Comparison of ENCODE assay signal across 24 cellular contexts in genomic region chr3:30346927-30347320, GRCh38.
DNase-seq lines count a peak whose midpoint lies in the region; ATAC-seq, FAIRE-seq and TF ChIP-seq lines count a peak whose summit lies in the region.
"Had no signal": no experiment of that assay in that cellular context is flagged by ENCODE, and none has a peak within 500 bp of the region (broad histone marks: within the 10 kb centered on the region; RNA-seq: fewer than 3 reads in every experiment).

No MANE protein-coding gene starts in this region.

- H3K9me3 Mint-ChIP-seq in activated CD4-positive, alpha-beta T cell treated with anti-CD3 and anti-CD28 coated beads for 36 hours (ENCODE audit: low read depth): no peaks in the 10 kb centered on the region
- no peaks in the 10 kb centered on the region for H3K9me3 Mint-ChIP-seq in activated CD4-positive, alpha-beta T cell treated with anti-CD3 and anti-CD28 coated beads, Interleukin-2, amount 10 ng/mL, durations not matched to agents 24 days and 14 days
- H3K9me3 Mint-ChIP-seq in astrocyte (ENCODE audit: unreplicated experiment): no peaks in the 10 kb centered on the region
- H3K9me3 Mint-ChIP-seq: activated CD8-positive, alpha-beta T cell treated with anti-CD3 and anti-CD28 coated beads for 36 hours; memory B cell; stimulated activated memory B cell treated with anti-CD40 and anti-IgM and Interleukin-4, amounts not matched to agents 10 μg/mL and 1 μg/mL and 100 μg/mL, for 72 hours had no signal

- no TSS peak for BruUV-seq in IMR-90 (replicated peaks; lab: Mats Ljungman, UMichigan)

- H3K4me3 ChIP-seq in IMR-90 (ENCODE audit: insufficient read depth, low read depth, low read length): no peak overlapping the region
- H3K4me3 ChIP-seq in astrocyte (ENCODE audit: insufficient read depth, low read depth, low read length): no peak overlapping the region
- H3K4me3 ChIP-seq in neuronal stem cell (ENCODE audit: low read length in 2 of 2): no peak overlapping the region
- H3K4me3 ChIP-seq: ascending aorta, dorsolateral prefrontal cortex, heart left ventricle, testis had no signal

- no peak overlapping the region for H2AK9ac ChIP-seq in IMR-90 (replicated peaks; ENCODE audit: low read depth, low read length, poor library complexity)

- DNase-seq in activated CD4-positive, alpha-beta T cell treated with anti-CD3 and anti-CD28 coated beads for 36 hours: no peak
- no peak for DNase-seq in activated CD4-positive, alpha-beta T cell treated with anti-CD3 and anti-CD28 coated beads, Interleukin-2, amount 10 ng/mL, durations not matched to agents 24 days and 14 days
- DNase-seq in IMR-90 (no peak), astrocyte (ENCODE audit: low read depth) (no peak), neuronal stem cell (ENCODE audit: low spot score) (no peak), NCI-H526 treated with DMSO at 0.1 percent for 48 hours (lab: John Stamatoyannopoulos, UW) (no peak)
- DNase-seq: activated CD4-positive, CD25-positive, alpha-beta regulatory T cell; activated naive CD4-positive, alpha-beta T cell; COR-L47; DMS79 treated with DMSO at 0.1 percent for 48 hours; dorsolateral prefrontal cortex; NCI-H2029; NCI-H2227 treated with DMSO at 0.1 percent for 48 hours; NCI-H748 treated with DMSO at 0.1 percent for 48 hours; testis had no signal

- H2BK20ac ChIP-seq in IMR-90 (ENCODE audit: low read depth, low read length): peak overlapping the region; percentile 84

- peaks cover 10% of the 10 kb centered on the region for H3K4me1 ChIP-seq in IMR-90 (ENCODE audit: control insufficient read depth, insufficient read depth, low read length)
- H3K4me1 ChIP-seq in astrocyte (ENCODE audit: insufficient read depth, low read length): peaks cover 44% of the 10 kb centered on the region
- H3K4me1 ChIP-seq in neuronal stem cell (ENCODE audit: control insufficient read depth in 2 of 2, insufficient read depth in 1 of 2, low read depth in 1 of 2, low read length in 2 of 2): peaks cover 0 to 6% of the 10 kb centered on the region in 2 donors
- H3K4me1 ChIP-seq: testis had no signal

- H2AK5ac ChIP-seq in IMR-90 (ENCODE audit: low read depth, low read length) (0 out of 2 replicates have a peak overlapping the region, but pooled peaks have one; percentile 12), neuronal stem cell (ENCODE audit: low read depth, low read length) (no peak overlapping the region)

- in situ Hi-C loops in IMR-90 (cut with MboI; ENCODE audit: low sequenced_read_pairs): no loop called here

- ATAC-seq in activated CD4-positive, alpha-beta T cell treated with anti-CD3 and anti-CD28 coated beads for 36 hours: no peak
- no peak for ATAC-seq in IMR-90 (ENCODE audit: low read depth)
- no peak for ATAC-seq in GM18517 (IDR thresholded peaks at IDR 0.05; ENCODE audit: unreplicated experiment)
- no peak for ATAC-seq in HG02970 (IDR thresholded peaks at IDR 0.05; ENCODE audit: low FRiP score, unreplicated experiment)
- ATAC-seq: heart left ventricle, Right ventricle myocardium inferior had no signal

- H3K56ac ChIP-seq in IMR-90 (ENCODE audit: extremely low read depth, insufficient read depth, low read length): peak overlapping the region; percentile 32; the same call in 1 of the 2 replicates

- H3K4me2 ChIP-seq in IMR-90 (ENCODE audit: low read depth, low read length) (no peak overlapping the region), astrocyte (ENCODE audit: low read length) (peak overlapping the region; percentile 59), neuronal stem cell (ENCODE audit: insufficient read depth, low read length, poor library complexity, severe bottlenecking) (no peak overlapping the region)

- peak overlapping the region; percentile 90 for H2BK5ac ChIP-seq in IMR-90 (ENCODE audit: low read depth, low read length, poor library complexity, severe bottlenecking)
- H2BK5ac ChIP-seq in neuronal stem cell (ENCODE audit: low read length): no peak overlapping the region

- H4K5ac ChIP-seq in IMR-90 (ENCODE audit: low read depth, low read length): peak overlapping the region; percentile 54; the same call in 1 of the 2 replicates

- H3K9ac ChIP-seq in IMR-90 (ENCODE audit: low read depth, low read length): no peak overlapping the region
- peak overlapping the region; percentile 40 for H3K9ac ChIP-seq in astrocyte (ENCODE audit: low read length)
- no peak overlapping the region for H3K9ac ChIP-seq in neuronal stem cell (ENCODE audit: low read depth, low read length, poor library complexity)

- H3K9me1 ChIP-seq in IMR-90 (ENCODE audit: insufficient read depth, low read length): peaks cover 8% of the 10 kb centered on the region; the same call in 1 of the 2 replicates

- TF ChIP-seq RAD21 in IMR-90 (IDR thresholded peaks at IDR 0.05; ENCODE audit: low read length): no peak

- peak overlapping the region; percentile 62 to 68 for H4K8ac ChIP-seq in IMR-90 (ENCODE audit: low read depth in 2 of 2, low read length in 2 of 2)
- H4K8ac ChIP-seq in neuronal stem cell (ENCODE audit: low read depth, low read length): no peak overlapping the region

- H2AFZ ChIP-seq in IMR-90 (replicated peaks; ENCODE audit: low read length, poor library complexity): no peak overlapping the region
- H2AFZ ChIP-seq in astrocyte (ENCODE audit: low read depth, low read length): no peak overlapping the region
- H2AFZ ChIP-seq in neuronal stem cell (ENCODE audit: low read length): peak overlapping the region; percentile 38

- POLR2A ChIA-PET in activated CD4-positive, alpha-beta T cell treated with anti-CD3 and anti-CD28 coated beads for 36 hours (lab: Charles Lee): interaction anchor here (1.1 kb wide), 1 partner anchor 311 kb away, joined by 5 read pairs; no protein-coding TSS in a partner anchor
- POLR2A ChIA-PET in IMR-90 (lab: Charles Lee; ENCODE audit: unreplicated experiment): no interaction called here

- no peak overlapping the region for H2BK12ac ChIP-seq in neuronal stem cell (ENCODE audit: low read length)

- H3K4me1 Mint-ChIP-seq in activated CD4-positive, alpha-beta T cell treated with anti-CD3 and anti-CD28 coated beads for 36 hours: peaks cover 85% of the 10 kb centered on the region
- peaks cover 61% of the 10 kb centered on the region for H3K4me1 Mint-ChIP-seq in activated CD4-positive, alpha-beta T cell treated with anti-CD3 and anti-CD28 coated beads, Interleukin-2, amount 10 ng/mL, durations not matched to agents 24 days and 14 days
- peaks cover 39% of the 10 kb centered on the region for H3K4me1 Mint-ChIP-seq in astrocyte (ENCODE audit: low read depth, unreplicated experiment)
- H3K4me1 Mint-ChIP-seq: memory B cell had no signal

- H3K23ac ChIP-seq in IMR-90 (ENCODE audit: low read depth, low read length) (no peak overlapping the region), neuronal stem cell (ENCODE audit: low read depth, low read length, poor library complexity) (no peak overlapping the region)

- H3K36me3 ChIP-seq in IMR-90 (ENCODE audit: control insufficient read depth, insufficient read depth, low read length) (no peaks in the 10 kb centered on the region), astrocyte (ENCODE audit: insufficient read depth, low read length) (no peaks in the 10 kb centered on the region), neuronal stem cell (replicated peaks in 1 of 2; ENCODE audit: control insufficient read depth in 2 of 2, insufficient read depth in 2 of 2, low read length in 2 of 2) (no peaks in the 10 kb centered on the region)
- H3K36me3 ChIP-seq: ascending aorta, heart left ventricle had no signal

- H2BK15ac ChIP-seq in IMR-90 (ENCODE audit: low read depth, low read length) (peak overlapping the region; percentile 63; the same call in 1 of the 3 replicates), neuronal stem cell (ENCODE audit: low read length) (no peak overlapping the region)

- dilution Hi-C loops in IMR-90 (cut with HindIII; ENCODE audit: low sequenced_read_pairs, unreplicated experiment): no loop called here

- peak overlapping the region; percentile 88 for H2BK120ac ChIP-seq in IMR-90 (ENCODE audit: low read depth, low read length)
- H2BK120ac ChIP-seq in neuronal stem cell (ENCODE audit: low read depth, low read length): no peak overlapping the region

- H4K20me1 ChIP-seq in IMR-90 (ENCODE audit: insufficient read depth, low read length) (no peaks in the 10 kb centered on the region), astrocyte (ENCODE audit: insufficient read depth, low read length) (no peaks in the 10 kb centered on the region)

- H3K9me3 ChIP-seq in IMR-90 (ENCODE audit: control insufficient read depth, insufficient read depth, low read length) (no peaks in the 10 kb centered on the region), astrocyte (ENCODE audit: insufficient read depth, low read depth, low read length) (no peaks in the 10 kb centered on the region), neuronal stem cell (replicated peaks in 1 of 2; ENCODE audit: control insufficient read depth in 2 of 2, insufficient read depth in 1 of 2, low read depth in 1 of 2, low read length in 2 of 2) (no peaks in the 10 kb centered on the region)
- H3K9me3 ChIP-seq: ascending aorta, heart left ventricle, testis had no signal

- peak overlapping the region; percentile 82 for H3K27ac Mint-ChIP-seq in activated CD4-positive, alpha-beta T cell treated with anti-CD3 and anti-CD28 coated beads for 36 hours
- H3K27ac Mint-ChIP-seq in activated CD4-positive, alpha-beta T cell treated with anti-CD3 and anti-CD28 coated beads, Interleukin-2, amount 10 ng/mL, durations not matched to agents 24 days and 14 days: no peak overlapping the region
- H3K27ac Mint-ChIP-seq in astrocyte (ENCODE audit: unreplicated experiment): peak overlapping the region; percentile 80
- H3K27ac Mint-ChIP-seq: memory B cell; stimulated activated memory B cell treated with anti-CD40 and anti-IgM and Interleukin-4, amounts not matched to agents 10 μg/mL and 1 μg/mL and 100 μg/mL, for 72 hours had no signal

- H4K91ac ChIP-seq in IMR-90 (ENCODE audit: insufficient read depth, low read depth, low read length) (peak overlapping the region; percentile 12; the same call in 1 of the 2 replicates), neuronal stem cell (ENCODE audit: low read depth, low read length, poor library complexity) (no peak overlapping the region)

- TF ChIP-seq POLR2A in IMR-90 (IDR thresholded peaks at IDR 0.05; ENCODE audit: low read depth, low read length): no peak

- intact Hi-C loops in activated CD4-positive, alpha-beta T cell treated with anti-CD3 and anti-CD28 coated beads for 36 hours (cut with DNase I, micrococcal nuclease): loop anchor here (1.0 to 10.0 kb wide), 12 partner anchors 14 to 906 kb away; partner anchors contain the start of gene TGFBR2 (in 2 of the 2)
- intact Hi-C loops in activated CD4-positive, alpha-beta T cell treated with anti-CD3 and anti-CD28 coated beads, Interleukin-2, amount 10 ng/mL, durations not matched to agents 24 days and 14 days (cut with micrococcal nuclease): loop anchor here (2.0 to 10.0 kb wide), 16 partner anchors 28 to 1505 kb away; partner anchors contain the start of gene TGFBR2
- intact Hi-C loops in IMR-90 (cut with micrococcal nuclease): no loop called here

- H3K36me3 Mint-ChIP-seq in activated CD4-positive, alpha-beta T cell treated with anti-CD3 and anti-CD28 coated beads for 36 hours (ENCODE audit: low read depth): no peaks in the 10 kb centered on the region
- peaks cover 1% of the 10 kb centered on the region for H3K36me3 Mint-ChIP-seq in activated CD4-positive, alpha-beta T cell treated with anti-CD3 and anti-CD28 coated beads, Interleukin-2, amount 10 ng/mL, durations not matched to agents 24 days and 14 days (ENCODE audit: low read depth)
- H3K36me3 Mint-ChIP-seq in astrocyte (ENCODE audit: low read depth, unreplicated experiment): no peaks in the 10 kb centered on the region
- H3K36me3 Mint-ChIP-seq: memory B cell; stimulated activated memory B cell treated with anti-CD40 and anti-IgM and Interleukin-4, amounts not matched to agents 10 μg/mL and 1 μg/mL and 100 μg/mL, for 72 hours had no signal

- H3K4me3 Mint-ChIP-seq in activated CD4-positive, alpha-beta T cell treated with anti-CD3 and anti-CD28 coated beads for 36 hours: no peak overlapping the region
- H3K4me3 Mint-ChIP-seq in activated CD4-positive, alpha-beta T cell treated with anti-CD3 and anti-CD28 coated beads, Interleukin-2, amount 10 ng/mL, durations not matched to agents 24 days and 14 days: no peak overlapping the region
- no peak overlapping the region for H3K4me3 Mint-ChIP-seq in astrocyte (ENCODE audit: unreplicated experiment)
- H3K4me3 Mint-ChIP-seq: memory B cell; stimulated activated memory B cell treated with anti-CD40 and anti-IgM and Interleukin-4, amounts not matched to agents 10 μg/mL and 1 μg/mL and 100 μg/mL, for 72 hours had no signal

- H3K27me3 Mint-ChIP-seq in activated CD4-positive, alpha-beta T cell treated with anti-CD3 and anti-CD28 coated beads for 36 hours: peaks cover 2% of the 10 kb centered on the region
- peaks cover 6% of the 10 kb centered on the region for H3K27me3 Mint-ChIP-seq in activated CD4-positive, alpha-beta T cell treated with anti-CD3 and anti-CD28 coated beads, Interleukin-2, amount 10 ng/mL, durations not matched to agents 24 days and 14 days
- no peaks in the 10 kb centered on the region for H3K27me3 Mint-ChIP-seq in astrocyte (ENCODE audit: low read depth, unreplicated experiment)
- H3K27me3 Mint-ChIP-seq: activated CD8-positive, alpha-beta T cell treated with anti-CD3 and anti-CD28 coated beads for 36 hours had no signal

- H3K79me1 ChIP-seq in IMR-90 (ENCODE audit: low read depth in 1 of 2, low read length in 2 of 2) (no peaks in the 10 kb centered on the region), neuronal stem cell (ENCODE audit: low read depth, low read length) (no peaks in the 10 kb centered on the region)

- TF ChIP-seq CTCF in IMR-90 (conservative IDR thresholded peaks at IDR 0.05; ENCODE audit: low read depth, low read length) (no peak), astrocyte (IDR thresholded peaks at IDR 0.05; ENCODE audit: insufficient read depth, low read depth, low read length) (no peak)

- CTCF ChIA-PET in activated CD4-positive, alpha-beta T cell treated with anti-CD3 and anti-CD28 coated beads for 36 hours (lab: Charles Lee): interaction anchor here (1.1 to 1.5 kb wide), 2 partner anchors 17 to 401 kb away, joined by 3 to 4 read pairs; no protein-coding TSS in a partner anchor
- CTCF ChIA-PET in IMR-90 (lab: Yijun Ruan, JAX): no interaction called here

- no peaks in the 10 kb centered on the region for H3K79me2 ChIP-seq in astrocyte (ENCODE audit: insufficient read depth, low read length)

- FAIRE-seq in astrocyte (lab: Jason Lieb, UNC): peak; percentile 79
- FAIRE-seq: urothelium cell line had no signal

- H3K27ac ChIP-seq in IMR-90 (ENCODE audit: insufficient read depth, low read length) (no peak overlapping the region; the same call in 1 of the 2 replicates), astrocyte (ENCODE audit: low read depth, low read length) (peak overlapping the region; percentile 83), neuronal stem cell (replicated peaks; ENCODE audit: low read length) (no peak overlapping the region)
- H3K27ac ChIP-seq: ascending aorta, dorsolateral prefrontal cortex, testis had no signal

- peak overlapping the region; percentile 59 for H3K4ac ChIP-seq in IMR-90 (ENCODE audit: low read depth, low read length)
- no peak overlapping the region for H3K4ac ChIP-seq in neuronal stem cell (ENCODE audit: low read length)

- no peaks in the 10 kb centered on the region for H3K27me3 ChIP-seq in IMR-90 (ENCODE audit: control insufficient read depth, insufficient read depth, low read length)
- no peaks in the 10 kb centered on the region for H3K27me3 ChIP-seq in astrocyte (ENCODE audit: insufficient read depth, low read length)
- H3K27me3 ChIP-seq in neuronal stem cell (ENCODE audit: control insufficient read depth in 3 of 3, insufficient read depth in 3 of 3, low read depth in 1 of 3, low read length in 3 of 3): no peaks in the 10 kb centered on the region
- H3K27me3 ChIP-seq: ascending aorta, dorsolateral prefrontal cortex, heart left ventricle, testis had no signal

- H3K14ac ChIP-seq in IMR-90 (replicated peaks; ENCODE audit: low read depth, low read length) (peak overlapping the region; percentile 47), neuronal stem cell (ENCODE audit: low read length) (no peak overlapping the region)

- H3K18ac ChIP-seq in IMR-90 (ENCODE audit: low read depth, low read length) (peak overlapping the region; percentile 90; the same call in 1 of the 2 replicates), neuronal stem cell (ENCODE audit: low read length) (no peak overlapping the region)
